In the genomic region with DNA sequence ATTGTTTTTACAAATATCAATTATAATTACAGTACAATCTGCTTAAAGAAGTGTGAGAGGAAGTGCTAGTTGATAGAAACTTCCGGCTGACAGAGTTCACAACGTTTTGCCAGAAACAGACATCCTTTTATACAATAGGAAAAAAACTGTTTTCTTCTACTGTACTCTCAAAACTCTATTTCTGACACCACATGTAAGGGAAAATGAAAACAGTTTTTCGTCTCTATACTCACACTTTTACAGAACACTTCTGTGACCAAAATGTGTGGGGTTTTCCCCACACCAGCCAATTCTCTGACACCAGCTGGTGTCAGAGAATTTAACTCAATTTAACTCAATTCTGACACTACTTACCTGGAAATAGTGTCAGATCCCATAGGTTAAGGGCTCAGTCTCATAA, we compare ENCODE assay signal across 1 cellular context.
TF ChIP-seq lines count a peak whose summit lies in the region.

No MANE protein-coding gene starts in this region.

TF ChIP-seq in SK-N-SH, 30 proteins besides CTCF, POLR2A, EP300 and RAD21 (continued from another document):
- TF ChIP-seq, protein P1, sequence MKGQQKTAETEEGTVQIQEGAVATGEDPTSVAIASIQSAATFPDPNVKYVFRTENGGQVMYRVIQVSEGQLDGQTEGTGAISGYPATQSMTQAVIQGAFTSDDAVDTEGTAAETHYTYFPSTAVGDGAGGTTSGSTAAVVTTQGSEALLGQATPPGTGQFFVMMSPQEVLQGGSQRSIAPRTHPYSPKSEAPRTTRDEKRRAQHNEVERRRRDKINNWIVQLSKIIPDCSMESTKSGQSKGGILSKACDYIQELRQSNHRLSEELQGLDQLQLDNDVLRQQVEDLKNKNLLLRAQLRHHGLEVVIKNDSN (IDR thresholded peaks at IDR 0.05; ENCODE audit: borderline replicate concordance, low read depth) = no peak
TF ChIP-seq in SK-N-SH: peak in this region for 0.
